ENCODE assay signal across 8 cellular contexts in genomic region chr14:24365600-24366374, GRCh38. TPM values are rescaled to one million over a fixed set of nuclear protein-coding genes. Genes with fewer than 3 reads are reported as not detected.
DNase-seq lines count a peak whose midpoint lies in the region; ATAC-seq and TF ChIP-seq lines count a peak whose summit lies in the region.

No MANE protein-coding gene starts in this region.

- peaks cover 8% of the 10 kb centered on the region for H3K79me1 ChIP-seq in mesenchymal stem cell (replicated peaks; ENCODE audit: low read length, poor library complexity, severe bottlenecking)

- H3K23ac ChIP-seq in mesenchymal stem cell (ENCODE audit: low read length in 2 of 2), result no peak overlapping the region

- DNase-seq in NCI-H774 (lab: John Stamatoyannopoulos, UW) (peak; percentile 56), mesenchymal stem cell (peak; percentile 92)
- peak; percentile 69 for DNase-seq in activated CD8-positive, alpha-beta memory T cell treated with anti-CD3 and anti-CD28 coated beads, Interleukin-2, amount 10 ng/mL, durations not matched to agents 7 days and 5 days
- DNase-seq in stimulated activated CD8-positive, alpha-beta memory T cell treated with anti-CD3 and anti-CD28 coated beads, Interleukin-15, amount 100 ng/mL, for 4 hours (ENCODE audit: low read depth in 2 of 2), result peak; percentile 27 to 45

- peak overlapping the region; percentile 89 for H4K91ac ChIP-seq in mesenchymal stem cell (ENCODE audit: low read length)

- peaks cover 65% of the 10 kb centered on the region for H3K27me3 Mint-ChIP-seq in activated CD8-positive, alpha-beta memory T cell treated with anti-CD3 and anti-CD28 coated beads, Interleukin-2, amount 10 ng/mL, durations not matched to agents 7 days and 5 days

- H3K27ac Mint-ChIP-seq in activated CD8-positive, alpha-beta memory T cell treated with anti-CD3 and anti-CD28 coated beads, Interleukin-2, amount 10 ng/mL, durations not matched to agents 7 days and 5 days, result no peak overlapping the region

- WGBS in mesenchymal stem cell, result under 1% methylated on average over 20 of the region's 26 CpGs

- H3K4me1 Mint-ChIP-seq in activated CD8-positive, alpha-beta memory T cell treated with anti-CD3 and anti-CD28 coated beads, Interleukin-2, amount 10 ng/mL, durations not matched to agents 7 days and 5 days, result peaks cover 24% of the 10 kb centered on the region

- ATAC-seq in HG03439 (IDR thresholded peaks at IDR 0.05; ENCODE audit: unreplicated experiment), result peak; percentile 45
- peak; percentile 67 for ATAC-seq in activated CD8-positive, alpha-beta memory T cell treated with anti-CD3 and anti-CD28 coated beads, Interleukin-2, amount 10 ng/mL, durations not matched to agents 7 days and 5 days
- ATAC-seq in GM18505 (IDR thresholded peaks at IDR 0.05; ENCODE audit: unreplicated experiment), result no peak

- no peaks in the 10 kb centered on the region for H3K36me3 Mint-ChIP-seq in activated CD8-positive, alpha-beta memory T cell treated with anti-CD3 and anti-CD28 coated beads, Interleukin-2, amount 10 ng/mL, durations not matched to agents 7 days and 5 days

- peak overlapping the region; percentile 5 for H2BK5ac ChIP-seq in mesenchymal stem cell (ENCODE audit: low read depth, low read length, poor library complexity, severe bottlenecking)

- peak overlapping the region; percentile 93 for H3K27ac ChIP-seq in mesenchymal stem cell (ENCODE audit: low read length, poor library complexity, severe bottlenecking)

- no peak for TF ChIP-seq POLR2A in GM18505 (IDR thresholded peaks at IDR 0.05; ENCODE audit: borderline replicate concordance, extremely low read depth, insufficient read depth, insufficient read length)

- H4K8ac ChIP-seq in mesenchymal stem cell (ENCODE audit: low read length), result peak overlapping the region; percentile 84

- peak overlapping the region; percentile 14 to 87 for H3K18ac ChIP-seq in mesenchymal stem cell (ENCODE audit: low read depth in 1 of 2, low read length in 2 of 2)

- H2AFZ ChIP-seq in mesenchymal stem cell (ENCODE audit: low read depth, low read length), result no peak overlapping the region

- H3K9ac ChIP-seq in endocrine pancreas (ENCODE audit: control insufficient read depth, insufficient read depth, low read length), result peak overlapping the region; percentile 44
- H3K9ac ChIP-seq in mesenchymal stem cell (ENCODE audit: low read length), result peak overlapping the region; percentile 92

- H3K9me3 ChIP-seq in endocrine pancreas (ENCODE audit: control insufficient read depth, low read length), result no peaks in the 10 kb centered on the region
- no peaks in the 10 kb centered on the region for H3K9me3 ChIP-seq in mesenchymal stem cell (ENCODE audit: control insufficient read depth, low read length)

- H3K4ac ChIP-seq in mesenchymal stem cell (ENCODE audit: low read depth in 1 of 2, low read length in 2 of 2), result peak overlapping the region in 1 of 2 experiments; percentile 84

- peaks cover 3% of the 10 kb centered on the region for H3K4me1 ChIP-seq in endocrine pancreas (ENCODE audit: control insufficient read depth, insufficient read depth, low read length)
- H3K4me1 ChIP-seq in mesenchymal stem cell (ENCODE audit: control insufficient read depth, insufficient read depth, low read depth, low read length), result peaks cover 28% of the 10 kb centered on the region

- H2BK12ac ChIP-seq in mesenchymal stem cell (ENCODE audit: low read length in 2 of 2), result peak overlapping the region; percentile 28 to 92

- no peak overlapping the region for H3K4me3 Mint-ChIP-seq in activated CD8-positive, alpha-beta memory T cell treated with anti-CD3 and anti-CD28 coated beads, Interleukin-2, amount 10 ng/mL, durations not matched to agents 7 days and 5 days

- CTCF ChIA-PET in activated CD8-positive, alpha-beta memory T cell treated with anti-CD3 and anti-CD28 coated beads, Interleukin-2, amount 10 ng/mL, durations not matched to agents 7 days and 5 days (lab: Charles Lee), result interaction anchor here (0.9 to 2.2 kb wide), 6 partner anchors 19 to 70 kb away, joined by 3 to 41 read pairs (median 8); partner anchors contain the start of gene KHNYN

- H3K4me3 ChIP-seq in GM08714 (ENCODE audit: low read length) (peak overlapping the region; percentile 34; the same call in 1 of the 2 replicates), endocrine pancreas (ENCODE audit: control insufficient read depth, insufficient read depth, low read length) (no peak overlapping the region), mesenchymal stem cell (ENCODE audit: insufficient read depth in 1 of 2, low read depth in 1 of 2, low read length in 2 of 2) (peak overlapping the region; percentile 26 to 81)

- H3K9me3 Mint-ChIP-seq in activated CD8-positive, alpha-beta memory T cell treated with anti-CD3 and anti-CD28 coated beads, Interleukin-2, amount 10 ng/mL, durations not matched to agents 7 days and 5 days (ENCODE audit: low read depth), result no peaks in the 10 kb centered on the region

- no peaks in the 10 kb centered on the region for H3K27me3 ChIP-seq in endocrine pancreas (ENCODE audit: control insufficient read depth, insufficient read depth, low read length)
- peaks cover 0 to 6% of the 10 kb centered on the region in 2 experiments for H3K27me3 ChIP-seq in mesenchymal stem cell (ENCODE audit: control insufficient read depth in 1 of 2, insufficient read depth in 1 of 2, low read length in 2 of 2)

- H3K14ac ChIP-seq in mesenchymal stem cell (ENCODE audit: low read length in 2 of 2), result peak overlapping the region in 1 of 2 experiments; percentile 1

- H2BK15ac ChIP-seq in mesenchymal stem cell (ENCODE audit: low read depth, poor library complexity, severe bottlenecking), result peak overlapping the region; percentile 81

- H3K36me3 ChIP-seq in endocrine pancreas (ENCODE audit: control insufficient read depth, insufficient read depth, low read length) (no peaks in the 10 kb centered on the region), mesenchymal stem cell (ENCODE audit: control insufficient read depth in 1 of 2, insufficient read depth in 2 of 2, low read depth in 1 of 2, low read length in 2 of 2) (peaks cover 11 to 12% of the 10 kb centered on the region in 2 experiments)

- H2BK120ac ChIP-seq in mesenchymal stem cell (ENCODE audit: low read depth, low read length), result peak overlapping the region; percentile 90

- H2AK5ac ChIP-seq in mesenchymal stem cell (ENCODE audit: low read length, severe bottlenecking), result no peak overlapping the region

- H3K4me2 ChIP-seq in mesenchymal stem cell (ENCODE audit: low read length, poor library complexity, severe bottlenecking), result peak overlapping the region; percentile 85

RNA-seq across cellular contexts. Expression of gene NFATC4, which starts 2.2 kb away (rescaled TPM):
- total RNA-seq in activated CD8-positive, alpha-beta memory T cell treated with anti-CD3 and anti-CD28 coated beads, Interleukin-2, amount 10 ng/mL, durations not matched to agents 7 days and 5 days, result 1 to 10 TPM in 1 of 2 experiments, not detected in 1; 1.3 TPM
- 51.4 TPM for polyA plus RNA-seq in mesenchymal stem cell (2013, experiment 1 of 2)
- 48.4 TPM for polyA plus RNA-seq in mesenchymal stem cell (2013, experiment 2 of 2)

RNA-seq across cellular contexts. Expression of gene RIPK3, which starts 26.0 kb away (rescaled TPM):
- total RNA-seq in activated CD8-positive, alpha-beta memory T cell treated with anti-CD3 and anti-CD28 coated beads, Interleukin-2, amount 10 ng/mL, durations not matched to agents 7 days and 5 days, result 10 to 100 TPM; 22.9 to 29.4 TPM
- polyA plus RNA-seq in mesenchymal stem cell (2013, experiment 1 of 2), result 3.3 TPM
- polyA plus RNA-seq in mesenchymal stem cell (2013, experiment 2 of 2), result 2.8 TPM

RNA-seq across cellular contexts. Expression of gene ADCY4, which starts 30.9 kb away (rescaled TPM):
- total RNA-seq in activated CD8-positive, alpha-beta memory T cell treated with anti-CD3 and anti-CD28 coated beads, Interleukin-2, amount 10 ng/mL, durations not matched to agents 7 days and 5 days, result 1 to 10 TPM; 1.6 to 3.4 TPM
- polyA plus RNA-seq in mesenchymal stem cell (2013, experiment 1 of 2), result 0.98 TPM
- polyA plus RNA-seq in mesenchymal stem cell (2013, experiment 2 of 2), result 0.86 TPM

RNA-seq across cellular contexts. Expression of gene NYNRIN, which starts 33.0 kb away (rescaled TPM):
- under 1 TPM; 0.05 to 0.50 TPM for total RNA-seq in activated CD8-positive, alpha-beta memory T cell treated with anti-CD3 and anti-CD28 coated beads, Interleukin-2, amount 10 ng/mL, durations not matched to agents 7 days and 5 days
- polyA plus RNA-seq in mesenchymal stem cell (2013, experiment 1 of 2), result 13.6 TPM
- 12.7 TPM for polyA plus RNA-seq in mesenchymal stem cell (2013, experiment 2 of 2)

RNA-seq across cellular contexts. Expression of gene LTB4R, which starts 54.5 kb away (rescaled TPM):
- total RNA-seq in activated CD8-positive, alpha-beta memory T cell treated with anti-CD3 and anti-CD28 coated beads, Interleukin-2, amount 10 ng/mL, durations not matched to agents 7 days and 5 days, result 10 to 100 TPM; 15.6 to 32.5 TPM
- polyA plus RNA-seq in mesenchymal stem cell (2013, experiment 1 of 2), result 2.9 TPM
- polyA plus RNA-seq in mesenchymal stem cell (2013, experiment 2 of 2), result 2.6 TPM

Comparison
In these comparisons a context has a peak if more than half of its experiments do, and no peak if none do; other contexts are left out.
1. DNase-seq: peak in every context shown above with its lines; median percentile 92 in mesenchymal stem cell; 69 in activated CD8-positive, alpha-beta memory T cell treated with anti-CD3 and anti-CD28 coated beads, Interleukin-2, amount 10 ng/mL, durations not matched to agents 7 days and 5 days; 56 in NCI-H774; 36 in stimulated activated CD8-positive, alpha-beta memory T cell treated with anti-CD3 and anti-CD28 coated beads, Interleukin-15, amount 100 ng/mL, for 4 hours.